In the genomic region with DNA sequence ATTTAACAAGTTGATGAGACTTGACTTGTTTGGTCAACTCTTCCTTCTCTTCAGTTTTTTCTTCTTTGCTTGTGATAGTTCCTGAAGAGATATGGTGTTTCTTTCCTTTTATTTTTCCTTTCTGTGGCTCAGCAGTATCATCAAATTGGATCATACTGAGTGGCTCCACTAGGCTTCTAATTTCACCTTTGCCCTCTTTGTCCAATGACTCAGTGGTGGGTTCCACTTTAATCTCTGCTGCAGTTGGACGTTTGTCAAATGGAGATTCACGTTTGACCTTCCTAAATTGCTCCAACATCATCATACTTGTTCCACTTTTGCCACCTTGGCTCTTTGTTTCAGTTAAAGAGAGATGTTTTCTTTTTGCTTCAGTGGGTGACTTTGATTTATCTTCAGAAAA, we compare ENCODE assay signal across 18 cellular contexts. TPM values are rescaled to one million over a fixed set of nuclear protein-coding genes. Genes with fewer than 3 reads are reported as not detected.
DNase-seq lines count a peak whose midpoint lies in the region; ATAC-seq, FAIRE-seq and TF ChIP-seq lines count a peak whose summit lies in the region.
"Had no signal": no experiment of that assay in that cellular context is flagged by ENCODE, and none has a peak within 500 bp of the region (broad histone marks: within the 10 kb centered on the region; RNA-seq: fewer than 3 reads in every experiment).

No MANE protein-coding gene starts in this region.

- DNase-seq in A549 (ENCODE audit: low read depth in 1 of 2, low spot score in 1 of 2) = no peak
- DNase-seq in HCEC 1CT = peak; percentile 45
- peak; percentile 54 for DNase-seq in OCI-M1 (lab: John Stamatoyannopoulos, UW)
- DNase-seq in fibroblast of peridontal ligament (ENCODE audit: extremely low read depth) = peak; percentile 19
- DNase-seq in activated CD4-positive, CD25-positive, alpha-beta regulatory T cell treated with anti-CD3 and anti-CD28 coated beads, Interleukin-2, amount 50 U/mL, for 72 hours = no peak
- no peak for DNase-seq in NCI-H2196 (lab: John Stamatoyannopoulos, UW; ENCODE audit: unreplicated experiment)
- DNase-seq in effector memory CD4-positive, alpha-beta T cell = no peak
- DNase-seq: GDM1, H9, MM.1S, NCI-H1105, NCI-H187, NCI-H2171, NCI-H82 had no signal

- no peak overlapping the region for H3K27ac ChIP-seq in A549
- no peak overlapping the region for H3K27ac ChIP-seq in effector memory CD4-positive, alpha-beta T cell (ENCODE audit: insufficient read depth, low read length, poor library complexity, severe bottlenecking)

- no peak for TF ChIP-seq POLR2A in A549 (IDR thresholded peaks at IDR 0.05; ENCODE audit: low read length)

- H3K9me3 ChIP-seq in A549 = no peaks in the 10 kb centered on the region
- no peaks in the 10 kb centered on the region for H3K9me3 ChIP-seq in effector memory CD4-positive, alpha-beta T cell (ENCODE audit: control insufficient read depth, low read length)

- H3K27me3 ChIP-seq in effector memory CD4-positive, alpha-beta T cell (replicated peaks; ENCODE audit: control insufficient read depth, insufficient read depth, low read length, poor library complexity, severe bottlenecking) = no peaks in the 10 kb centered on the region

- POLR2A ChIA-PET in A549 (lab: Yijun Ruan, JAX) = no interaction called here

- peaks cover 7% of the 10 kb centered on the region; the same call in 1 of the 3 replicates for H3K4me1 ChIP-seq in A549
- peaks cover 8% of the 10 kb centered on the region for H3K4me1 ChIP-seq in effector memory CD4-positive, alpha-beta T cell (ENCODE audit: control insufficient read depth, insufficient read depth, low read length, poor library complexity, severe bottlenecking)

- TF ChIP-seq RAD21 in A549 (conservative IDR thresholded peaks at IDR 0.05 in 1 of 2, IDR thresholded peaks at IDR 0.05 in 1 of 2) = no peak

- no peak overlapping the region for H3K4me3 ChIP-seq in A549
- no peak overlapping the region for H3K4me3 ChIP-seq in effector memory CD4-positive, alpha-beta T cell (ENCODE audit: insufficient read depth, low read depth, low read length, poor library complexity, severe bottlenecking)

- CTCF ChIA-PET in A549 (lab: Yijun Ruan, JAX) = no interaction called here

- no peaks in the 10 kb centered on the region for H3K36me3 ChIP-seq in effector memory CD4-positive, alpha-beta T cell (ENCODE audit: control insufficient read depth, insufficient read depth, low read length)

- ATAC-seq in A549 (no peak), HG03039 (IDR thresholded peaks at IDR 0.05; ENCODE audit: unreplicated experiment) (no peak)

- no peak for TF ChIP-seq EP300 in A549 (IDR thresholded peaks at IDR 0.05)

- TF ChIP-seq CTCF in A549 (IDR thresholded peaks at IDR 0.05) = no peak

- WGBS in A549 (ENCODE audit: missing lambda C conversion rate) = 13% methylated on average over 2 of the region's 2 CpGs

- no peak for FAIRE-seq in A549 (lab: Jason Lieb, UNC)
- FAIRE-seq: A204.1, GM12892 had no signal

- peak overlapping the region; percentile 30; the same call in 1 of the 3 replicates for H3K4me2 ChIP-seq in A549

TF ChIP-seq in A549, 52 proteins besides CTCF, POLR2A, EP300 and RAD21:
- TF ChIP-seq, protein P1, sequence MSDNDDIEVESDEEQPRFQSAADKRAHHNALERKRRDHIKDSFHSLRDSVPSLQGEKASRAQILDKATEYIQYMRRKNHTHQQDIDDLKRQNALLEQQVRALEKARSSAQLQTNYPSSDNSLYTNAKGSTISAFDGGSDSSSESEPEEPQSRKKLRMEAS (IDR thresholded peaks at IDR 0.05) = no peak
- no peak for TF ChIP-seq PHF8 (IDR thresholded peaks at IDR 0.05; ENCODE audit: borderline replicate concordance, low read depth)
- no peak for TF ChIP-seq EHF (CRISPR knock-in tag; IDR thresholded peaks at IDR 0.05)
- no peak for TF ChIP-seq HOXA7 (CRISPR knock-in tag; IDR thresholded peaks at IDR 0.05)
- TF ChIP-seq, protein P2, sequence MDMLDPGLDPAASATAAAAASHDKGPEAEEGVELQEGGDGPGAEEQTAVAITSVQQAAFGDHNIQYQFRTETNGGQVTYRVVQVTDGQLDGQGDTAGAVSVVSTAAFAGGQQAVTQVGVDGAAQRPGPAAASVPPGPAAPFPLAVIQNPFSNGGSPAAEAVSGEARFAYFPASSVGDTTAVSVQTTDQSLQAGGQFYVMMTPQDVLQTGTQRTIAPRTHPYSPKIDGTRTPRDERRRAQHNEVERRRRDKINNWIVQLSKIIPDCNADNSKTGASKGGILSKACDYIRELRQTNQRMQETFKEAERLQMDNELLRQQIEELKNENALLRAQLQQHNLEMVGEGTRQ (IDR thresholded peaks at IDR 0.05) = no peak
- no peak for TF ChIP-seq RFX5 (IDR thresholded peaks at IDR 0.05)
- no peak for TF ChIP-seq FOSB (CRISPR knock-in tag; IDR thresholded peaks at IDR 0.05)
- TF ChIP-seq SREBF2 (IDR thresholded peaks at IDR 0.05) = no peak
TF ChIP-seq in A549: peak in this region for 0.

RNA-seq across cellular contexts. Expression of a gene that starts 41.5 kb away (rescaled TPM):
- polyA plus RNA-seq in A549 (2011; rRNA removed) (not detected in 2 replicates), A549 (2017; fragmentation: RNase III; extraction: RNeasy Plus Mini Kit Qiagen cat#74134 plus additional on column Dnase treatment) (not detected in 3 replicates)
- polyA plus RNA-seq in A549 (2012; cell fraction: cytosol; rRNA removed) = not detected in 2 replicates
- polyA plus RNA-seq in A549 (2012; cell fraction: nucleus; rRNA removed) = not detected in 2 replicates
- not detected in 2 replicates for polyA minus RNA-seq in A549 (2011; rRNA and poly(A)+ RNA removed)
- polyA plus RNA-seq: CD4-positive, CD25-positive, alpha-beta regulatory T cell had no signal

RNA-seq across cellular contexts. Expression of a gene that starts 45.8 kb away (rescaled TPM):
- polyA plus RNA-seq in A549 (2011; rRNA removed) (62.1 and 67.8 TPM in 2 replicates), A549 (2017; fragmentation: RNase III; extraction: RNeasy Plus Mini Kit Qiagen cat#74134 plus additional on column Dnase treatment) (36.4 to 40.3 TPM (median 38.2 TPM) in 3 replicates)
- 13.5 and 15.9 TPM in 2 replicates for polyA plus RNA-seq in A549 (2012; cell fraction: cytosol; rRNA removed)
- 9.6 and 11.2 TPM in 2 replicates for polyA plus RNA-seq in A549 (2012; cell fraction: nucleus; rRNA removed)
- 44.4 and 51.0 TPM in 2 replicates for polyA minus RNA-seq in A549 (2011; rRNA and poly(A)+ RNA removed)

Comparison
In these comparisons a context has a peak if more than half of its experiments do, and no peak if none do; other contexts are left out.
1. DNase-seq: peak in HCEC 1CT (single experiment), OCI-M1 (single experiment) and fibroblast of peridontal ligament (single experiment); none in A549 (0 of 2), activated CD4-positive, CD25-positive, alpha-beta regulatory T cell treated with anti-CD3 and anti-CD28 coated beads, Interleukin-2, amount 50 U/mL, for 72 hours (single experiment), NCI-H2196 (single experiment) and effector memory CD4-positive, alpha-beta T cell (0 of 3).